In the genomic region with DNA sequence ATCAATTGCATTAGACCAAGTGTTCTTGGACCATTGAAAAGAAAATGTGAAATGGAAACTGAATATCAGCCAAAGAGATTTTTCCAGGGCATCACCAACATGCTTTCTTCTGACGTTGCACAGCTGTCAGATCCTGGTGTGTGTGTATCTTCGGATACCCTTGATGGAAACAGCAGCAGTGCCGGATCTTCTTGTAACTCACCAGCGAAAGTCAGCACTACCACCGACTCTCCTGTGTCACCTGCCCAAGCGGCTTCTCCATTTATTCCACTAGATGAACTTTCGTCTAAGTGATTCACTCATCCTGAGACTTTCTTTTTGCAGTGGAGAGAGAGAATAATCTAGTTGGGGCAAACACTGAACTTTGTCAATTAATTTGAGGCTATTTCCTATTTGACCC, we compare ENCODE assay signal across 8 cellular contexts.
DNase-seq lines count a peak whose midpoint lies in the region; ATAC-seq and TF ChIP-seq lines count a peak whose summit lies in the region.

No MANE protein-coding gene starts in this region.

- no peak for TF ChIP-seq POLR2A in breast epithelium (IDR thresholded peaks at IDR 0.05)

- no peaks in the 10 kb centered on the region for H3K9me3 ChIP-seq in BE2C
- no peaks in the 10 kb centered on the region for H3K9me3 ChIP-seq in HUES48 (ENCODE audit: control insufficient read depth, insufficient read depth, low read length)
- no peaks in the 10 kb centered on the region for H3K9me3 ChIP-seq in breast epithelium
- no peaks in the 10 kb centered on the region for H3K9me3 ChIP-seq in mucosa of rectum (ENCODE audit: control insufficient read depth in 2 of 2, low read length in 2 of 2)

- H3K4me3 ChIP-seq in BE2C (ENCODE audit: low read depth, low read length) (peak overlapping the region; percentile 83), HUES48 (ENCODE audit: low read depth, low read length) (peak overlapping the region; percentile 91), breast epithelium (peak overlapping the region; percentile 69 to 91 (median 73)), mucosa of rectum (ENCODE audit: low read length in 2 of 2) (peak overlapping the region; percentile 77 to 95)

- H3K9ac ChIP-seq in HUES48 (ENCODE audit: low read depth, low read length) (0 out of 2 replicates have a peak overlapping the region, but pooled peaks have one; percentile 37), mucosa of rectum (ENCODE audit: low read depth in 1 of 2, low read length in 2 of 2) (peak overlapping the region; percentile 84 to 96)

- TF ChIP-seq CTCF in BE2C (IDR thresholded peaks at IDR 0.05; ENCODE audit: low read depth, low read length) (no peak), breast epithelium (IDR thresholded peaks at IDR 0.05) (no peak)

- H3K36me3 ChIP-seq in BE2C (no peaks in the 10 kb centered on the region), HUES48 (ENCODE audit: control insufficient read depth, insufficient read depth, low read length) (no peaks in the 10 kb centered on the region), breast epithelium (no peaks in the 10 kb centered on the region), mucosa of rectum (ENCODE audit: control insufficient read depth in 2 of 2, insufficient read depth in 2 of 2, low read length in 2 of 2) (peaks cover 0 to 4% of the 10 kb centered on the region in 2 donors)

- H3K27ac ChIP-seq in HUES48 (ENCODE audit: low read depth, low read length), result no peak overlapping the region
- H3K27ac ChIP-seq in breast epithelium, result peak overlapping the region; percentile 94 to 96
- peak overlapping the region; percentile 90 to 96 for H3K27ac ChIP-seq in mucosa of rectum (ENCODE audit: low read depth in 2 of 2, low read length in 2 of 2)

- H3K27me3 ChIP-seq in BE2C, result no peaks in the 10 kb centered on the region; the same call in 1 of the 2 replicates
- no peaks in the 10 kb centered on the region for H3K27me3 ChIP-seq in HUES48 (ENCODE audit: control insufficient read depth, insufficient read depth, low read length)
- H3K27me3 ChIP-seq in breast epithelium, result no peaks in the 10 kb centered on the region
- no peaks in the 10 kb centered on the region for H3K27me3 ChIP-seq in mucosa of rectum (ENCODE audit: control insufficient read depth in 2 of 2, insufficient read depth in 2 of 2, low read length in 2 of 2)

- H3K4me1 ChIP-seq in BE2C (no peaks in the 10 kb centered on the region; the same call in 1 of the 2 replicates), HUES48 (ENCODE audit: control insufficient read depth, insufficient read depth, low read length) (peaks cover 26% of the 10 kb centered on the region), breast epithelium (peaks cover 0 to 10% of the 10 kb centered on the region in 2 donors), mucosa of rectum (ENCODE audit: control insufficient read depth in 2 of 2, insufficient read depth in 2 of 2, low read length in 2 of 2) (peaks cover 25 to 39% of the 10 kb centered on the region in 2 donors)

- intact Hi-C loops in breast epithelium (cut with DNase I; ENCODE audit: low total_unique reads), result no loop called here

- ATAC-seq in HG03571 (IDR thresholded peaks at IDR 0.05; ENCODE audit: unreplicated experiment), result no peak

- no peak for DNase-seq in BE2C
- no peak for DNase-seq in breast epithelium (ENCODE audit: low spot score in 2 of 2)
- DNase-seq in KG1 (lab: John Stamatoyannopoulos, UW), result no peak
- DNase-seq in epidermal melanocyte (ENCODE audit: insufficient read length, low spot score), result no peak
- DNase-seq in SW 1271 (lab: John Stamatoyannopoulos, UW), result no peak
